ENCODE assay signal across 8 cellular contexts in genomic region chr2:97995026-97995733, GRCh38. TPM values are rescaled to one million over a fixed set of nuclear protein-coding genes. Genes with fewer than 3 reads are reported as not detected.
DNase-seq lines count a peak whose midpoint lies in the region; ATAC-seq and TF ChIP-seq lines count a peak whose summit lies in the region.

No MANE protein-coding gene starts in this region.

- peak; percentile 29 for ATAC-seq in GM21390 (IDR thresholded peaks at IDR 0.05; ENCODE audit: unreplicated experiment)

- H3K4me1 ChIP-seq in adrenal gland (replicated peaks in 1 of 2) (peaks cover 13 to 41% of the 10 kb centered on the region in 2 donors), iPS DF 6.9 (ENCODE audit: control insufficient read depth, insufficient read depth, low read length) (0 out of 2 replicates have a peak, but pooled peaks cover 1% of the 10 kb centered on the region), skeletal muscle tissue (ENCODE audit: control insufficient read depth in 3 of 3, insufficient read depth in 3 of 3, low read length in 3 of 3) (peaks cover 15 to 36% (median 31%) of the 10 kb centered on the region in 3 donors)

- peak overlapping the region; percentile 93 to 97 (median 94) for H3K9ac ChIP-seq in skeletal muscle tissue (ENCODE audit: low read depth in 1 of 3, low read length in 3 of 3)

- no peak for TF ChIP-seq CTCF in adrenal gland (IDR thresholded peaks at IDR 0.05)

- intact Hi-C loops in adrenal gland (cut with DNase I): loop anchor here in 1 of 2 donors (5.0 kb wide), 1 partner anchor 188 kb away; no protein-coding TSS in a partner anchor

- H3K27ac ChIP-seq in adrenal gland (peak overlapping the region; percentile 82 to 98 (median 98)), iPS DF 6.9 (ENCODE audit: low read length) (no peak overlapping the region), skeletal muscle tissue (ENCODE audit: low read depth, low read length) (peak overlapping the region; percentile 96)

- TF ChIP-seq POLR2A in adrenal gland (IDR thresholded peaks at IDR 0.05): peak in 1 of 2 donors; percentile 23

- H3K27me3 ChIP-seq in adrenal gland (no peaks in the 10 kb centered on the region), iPS DF 6.9 (ENCODE audit: control insufficient read depth, insufficient read depth, low read length) (no peaks in the 10 kb centered on the region), skeletal muscle tissue (ENCODE audit: control insufficient read depth in 3 of 3, insufficient read depth in 3 of 3, low read length in 3 of 3) (no peaks in the 10 kb centered on the region)

- H3K36me3 ChIP-seq in adrenal gland (replicated peaks in 1 of 2): no peaks in the 10 kb centered on the region
- H3K36me3 ChIP-seq in iPS DF 6.9 (ENCODE audit: control insufficient read depth, insufficient read depth, low read length): no peaks in the 10 kb centered on the region
- H3K36me3 ChIP-seq in skeletal muscle tissue (ENCODE audit: control insufficient read depth in 3 of 3, insufficient read depth in 3 of 3, low read length in 3 of 3): no peaks in the 10 kb centered on the region

- 0 to 1% (median 0%) methylated on average over 16 to 80 of the region's 81 CpGs for WGBS in adrenal gland, 4 donors
- no CpG with 5 or more reads among the region's 81 CpGs for WGBS in iPS DF 6.9 (ENCODE audit: insufficient coverage, insufficient read length)

- H3K9me3 ChIP-seq in adrenal gland (replicated peaks in 1 of 3) (no peaks in the 10 kb centered on the region), iPS DF 6.9 (ENCODE audit: control insufficient read depth, insufficient read depth, low read length) (no peaks in the 10 kb centered on the region), skeletal muscle tissue (ENCODE audit: control insufficient read depth in 3 of 3, low read length in 3 of 3) (no peaks in the 10 kb centered on the region)

- peak overlapping the region; percentile 33 to 99 (median 62) for H3K4me3 ChIP-seq in adrenal gland
- H3K4me3 ChIP-seq in iPS DF 6.9 (ENCODE audit: low read length): peak overlapping the region; percentile 54; the same call in 1 of the 2 replicates
- peak overlapping the region; percentile 87 to 97 (median 94) for H3K4me3 ChIP-seq in skeletal muscle tissue (ENCODE audit: low read length in 3 of 3)

- DNase-seq in DMS53 treated with DMSO at 0.1 percent for 48 hours (lab: John Stamatoyannopoulos, UW; ENCODE audit: unreplicated experiment) (peak; percentile 87), HUDEP-2 (lab: John Stamatoyannopoulos, UW; ENCODE audit: unreplicated experiment in 76 of 76) (peak in 41 of 76 experiments; percentile 12 to 66 (median 38)), SW480 (ENCODE audit: low spot score) (peak; percentile 65), adrenal gland (peak; percentile 47 to 69 (median 58)), iPS DF 6.9 (ENCODE audit: low read depth, low spot score) (no peak), NCI-H748 treated with DMSO at 0.1 percent for 48 hours (lab: John Stamatoyannopoulos, UW) (no peak)

RNA-seq across cellular contexts. Expression of gene TMEM131, which starts 0.6 kb away (rescaled TPM):
- 10 to 100 TPM; 28.1 to 57.5 (median 35.5) TPM for total RNA-seq in adrenal gland
- polyA plus RNA-seq in adrenal gland: 10 to 100 TPM; 13.7 to 37.0 (median 15.4) TPM
- 32.9 TPM for total RNA-seq in skeletal muscle tissue

Comparison
In these comparisons a context has a peak if more than half of its experiments do, and no peak if none do; other contexts are left out.
1. DNase-seq: peak in DMS53 treated with DMSO at 0.1 percent for 48 hours (single experiment), HUDEP-2 (41 of 76), SW480 (single experiment) and adrenal gland (7 of 7); none in iPS DF 6.9 (single experiment) and NCI-H748 treated with DMSO at 0.1 percent for 48 hours (single experiment).
2. Peak in every context shown above with its lines, with median percentiles within 50 percentile points of each other: H3K4me3 ChIP-seq.